15 cellular contexts compared by ENCODE assay signal in genomic region chr22:25136953-25137576, GRCh38.
"Had no signal": no experiment of that assay in that cellular context is flagged by ENCODE, and none has a peak within 500 bp of the region (broad histone marks: within the 10 kb centered on the region; RNA-seq: fewer than 3 reads in every experiment).

No MANE protein-coding gene starts in this region.

- H3K27ac Mint-ChIP-seq: activated CD8-positive, alpha-beta T cell treated with anti-CD3 and anti-CD28 coated beads, Interleukin-2, amount 10 ng/mL, durations not matched to agents 7 days and 5 days; activated naive CD4-positive, alpha-beta T cell treated with anti-CD3 and anti-CD28 coated beads for 36 hours; dendritic cell treated with granulocyte-macrophage colony-stimulating factor and Interleukin-4, amounts not matched to agents 40 ng/mL and 50 ng/mL, for 4 days; effector memory CD8-positive, alpha-beta T cell; stimulated activated naive CD8-positive, alpha-beta T cell treated with anti-CD3 and anti-CD28 coated beads, Interleukin-15, amount 100 ng/mL, for 72 hours; T-cell had no signal

- H3K27me3 ChIP-seq: heart right ventricle, tibial artery had no signal

- H3K4me1 Mint-ChIP-seq: T-cell had no signal

- DNase-seq: activated CD4-positive, alpha-beta T cell treated with anti-CD3 and anti-CD28 coated beads for 4 hours; activated CD8-positive, alpha-beta T cell treated with anti-CD3 and anti-CD28 coated beads, Interleukin-2, amount 10 ng/mL, durations not matched to agents 7 days and 5 days; activated naive CD4-positive, alpha-beta T cell treated with anti-CD3 and anti-CD28 coated beads for 36 hours; cerebellar nuclear complex; effector memory CD8-positive, alpha-beta T cell; erythroblast; heart right ventricle; stimulated activated CD4-positive, alpha-beta T cell treated with anti-CD3 and anti-CD28 coated beads, Interleukin-4, amount 100 ng/mL, for 4 hours; stimulated activated naive CD8-positive, alpha-beta T cell treated with anti-CD3 and anti-CD28 coated beads, Interleukin-15, amount 100 ng/mL, for 72 hours; T-cell; T1000; tibial artery; WERI-Rb-1 had no signal

- H3K27me3 Mint-ChIP-seq: dendritic cell treated with granulocyte-macrophage colony-stimulating factor and Interleukin-4, amounts not matched to agents 40 ng/mL and 50 ng/mL, for 4 days; effector memory CD8-positive, alpha-beta T cell; stimulated activated naive CD8-positive, alpha-beta T cell treated with anti-CD3 and anti-CD28 coated beads, Interleukin-15, amount 100 ng/mL, for 72 hours; T-cell had no signal

- H3K9me3 ChIP-seq: tibial artery had no signal

- H3K27ac ChIP-seq: WERI-Rb-1 had no signal

- H3K4me3 Mint-ChIP-seq: activated CD8-positive, alpha-beta T cell treated with anti-CD3 and anti-CD28 coated beads, Interleukin-2, amount 10 ng/mL, durations not matched to agents 7 days and 5 days; activated naive CD4-positive, alpha-beta T cell treated with anti-CD3 and anti-CD28 coated beads for 36 hours; dendritic cell treated with granulocyte-macrophage colony-stimulating factor and Interleukin-4, amounts not matched to agents 40 ng/mL and 50 ng/mL, for 4 days; effector memory CD8-positive, alpha-beta T cell; stimulated activated naive CD8-positive, alpha-beta T cell treated with anti-CD3 and anti-CD28 coated beads, Interleukin-15, amount 100 ng/mL, for 72 hours; T-cell had no signal

- H3K4me3 ChIP-seq: heart right ventricle, skin epidermis, tibial artery had no signal

- ATAC-seq: activated CD8-positive, alpha-beta T cell treated with anti-CD3 and anti-CD28 coated beads, Interleukin-2, amount 10 ng/mL, durations not matched to agents 7 days and 5 days; effector memory CD8-positive, alpha-beta T cell; heart right ventricle; stimulated activated naive CD8-positive, alpha-beta T cell treated with anti-CD3 and anti-CD28 coated beads, Interleukin-15, amount 100 ng/mL, for 72 hours; T-cell had no signal

- H3K9me3 Mint-ChIP-seq: activated naive CD4-positive, alpha-beta T cell treated with anti-CD3 and anti-CD28 coated beads for 36 hours; dendritic cell treated with granulocyte-macrophage colony-stimulating factor and Interleukin-4, amounts not matched to agents 40 ng/mL and 50 ng/mL, for 4 days; effector memory CD8-positive, alpha-beta T cell; stimulated activated naive CD8-positive, alpha-beta T cell treated with anti-CD3 and anti-CD28 coated beads, Interleukin-15, amount 100 ng/mL, for 72 hours; T-cell had no signal

- H3K36me3 ChIP-seq: heart right ventricle, WERI-Rb-1 had no signal
